In the genomic region with DNA sequence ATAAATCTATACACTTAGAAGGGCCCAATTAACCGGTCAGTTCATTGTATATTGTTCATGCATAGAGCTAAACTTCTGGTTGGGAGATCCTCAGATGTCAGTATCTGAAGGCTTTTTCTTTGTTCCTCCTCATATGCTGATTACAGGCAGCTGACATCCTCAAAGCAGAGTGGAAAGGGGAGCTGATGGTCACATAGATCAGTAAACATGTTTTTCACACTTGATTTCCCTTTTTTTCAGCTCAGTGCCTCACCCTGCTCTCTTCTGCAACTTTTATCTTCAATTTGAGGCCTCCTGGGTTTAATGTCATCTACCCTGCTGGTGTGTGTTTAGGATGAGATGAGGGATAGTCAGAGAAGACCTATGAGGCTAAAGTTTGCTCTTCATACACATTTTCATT, we compare ENCODE assay signal across 22 cellular contexts.
"Had no signal": no experiment of that assay in that cellular context is flagged by ENCODE, and none has a peak within 500 bp of the region (broad histone marks: within the 10 kb centered on the region; RNA-seq: fewer than 3 reads in every experiment).

No MANE protein-coding gene starts in this region.

- H3K4me3 ChIP-seq: gastroesophageal sphincter, heart right ventricle, sigmoid colon, tibial nerve, uterus had no signal

- H3K27me3 ChIP-seq: gastroesophageal sphincter, heart right ventricle, sigmoid colon, tibial nerve, uterus had no signal

- H3K4me1 Mint-ChIP-seq: immature natural killer cell, T-helper 17 cell had no signal

- H3K4me3 Mint-ChIP-seq: activated CD4-positive, alpha-beta T cell treated with anti-CD3 and anti-CD28 coated beads for 36 hours; activated T-helper 1 cell treated with anti-CD3 and anti-CD28 coated beads, Interleukin-12 subunit alpha, Interleukin-12 subunit beta, Interleukin-2, Interleukin-4 antibody, amounts not matched to agents 30 ng/mL and 10 ng/mL and 1 ng/mL, durations not matched to agents 14 hours and 24 hours and 36 hours; immature natural killer cell; naive thymus-derived CD8-positive, alpha-beta T cell; T-helper 17 cell had no signal

- H3K9me3 ChIP-seq: gastroesophageal sphincter, heart right ventricle, sigmoid colon, tibial nerve, uterus had no signal

- H3K27me3 Mint-ChIP-seq: activated CD4-positive, alpha-beta T cell treated with anti-CD3 and anti-CD28 coated beads for 36 hours; T-helper 17 cell had no signal

- DNase-seq: activated CD4-positive, alpha-beta T cell treated with anti-CD3 and anti-CD28 coated beads for 36 hours; activated CD4-positive, alpha-beta T cell treated with anti-CD3 and anti-CD28 coated beads, Interleukin-2, amount 50 U/mL, for 48 hours; activated gamma-delta T cell treated with Interleukin-2 at 50 U/mL for 16 hours; effector CD4-positive, alpha-beta T cell; heart right ventricle; immature natural killer cell; kidney glomerular epithelial cell; mesenchymal stem cell; naive thymus-derived CD8-positive, alpha-beta T cell; nucleus accumbens; sigmoid colon; stimulated activated CD4-positive, alpha-beta T cell treated with anti-CD3 and anti-CD28 coated beads, Interleukin-4, amount 100 ng/mL, for 4 hours; stimulated activated naive CD4-positive, alpha-beta T cell treated with Interleukin-2 at 50 U/mL for 16 hours; substantia nigra; T-helper 17 cell; uterus; WERI-Rb-1 had no signal

- H3K9me3 Mint-ChIP-seq: activated T-helper 1 cell treated with anti-CD3 and anti-CD28 coated beads, Interleukin-12 subunit alpha, Interleukin-12 subunit beta, Interleukin-2, Interleukin-4 antibody, amounts not matched to agents 30 ng/mL and 10 ng/mL and 1 ng/mL, durations not matched to agents 14 hours and 24 hours and 36 hours had no signal

- H3K4me1 ChIP-seq: gastroesophageal sphincter, heart right ventricle, sigmoid colon, tibial nerve, uterus had no signal

- H3K27ac ChIP-seq: gastroesophageal sphincter, heart right ventricle, sigmoid colon, tibial nerve, uterus, WERI-Rb-1 had no signal

- ATAC-seq: activated CD4-positive, alpha-beta T cell treated with anti-CD3 and anti-CD28 coated beads for 36 hours; activated naive CD4-positive, alpha-beta T cell treated with anti-CD3 and anti-CD28 coated beads, Interleukin-2, amount 50 U/mL, for 72 hours; esophagus mucosa; gastroesophageal sphincter; heart right ventricle; naive thymus-derived CD8-positive, alpha-beta T cell; T-helper 17 cell had no signal

- H3K27ac Mint-ChIP-seq: activated CD4-positive, alpha-beta T cell treated with anti-CD3 and anti-CD28 coated beads for 36 hours; activated T-helper 1 cell treated with anti-CD3 and anti-CD28 coated beads, Interleukin-12 subunit alpha, Interleukin-12 subunit beta, Interleukin-2, Interleukin-4 antibody, amounts not matched to agents 30 ng/mL and 10 ng/mL and 1 ng/mL, durations not matched to agents 14 hours and 24 hours and 36 hours; immature natural killer cell; naive thymus-derived CD8-positive, alpha-beta T cell; T-helper 17 cell had no signal

- H3K36me3 ChIP-seq: heart right ventricle, sigmoid colon, tibial nerve, uterus, WERI-Rb-1 had no signal

- H3K36me3 Mint-ChIP-seq: activated naive CD4-positive, alpha-beta T cell treated with anti-CD3 and anti-CD28 coated beads, Interleukin-2, amount 50 U/mL, for 72 hours; immature natural killer cell; naive thymus-derived CD8-positive, alpha-beta T cell had no signal
